Comparison of ENCODE assay signal across 8 cellular contexts in the genomic region with DNA sequence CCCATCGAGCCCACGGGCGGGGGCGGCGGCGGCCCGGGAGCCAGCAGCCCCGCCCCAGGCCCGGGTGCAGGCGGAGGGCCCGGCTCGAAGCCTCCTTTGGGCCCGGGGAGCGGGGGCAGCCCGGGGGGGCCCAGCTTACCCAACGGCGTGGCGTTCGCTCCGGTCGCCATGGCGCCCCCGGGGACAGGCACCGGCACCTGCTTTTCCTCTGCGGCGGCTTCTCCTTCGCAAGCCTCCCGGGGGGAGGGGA. TPM values are rescaled to one million over a fixed set of nuclear protein-coding genes. Genes with fewer than 3 reads are reported as not detected.
A peak's percentile ranks its signal among the peaks of the same experiment; 100 is the strongest.
DNase-seq lines count a peak whose midpoint lies in the region; ATAC-seq, FAIRE-seq and TF ChIP-seq lines count a peak whose summit lies in the region.

No MANE protein-coding gene starts in this region.

- H3K36me3 ChIP-seq in DOHH2 (ENCODE audit: control insufficient read depth, low read length): peaks cover 59% of the 10 kb centered on the region
- peaks cover 7 to 39% of the 10 kb centered on the region in 2 experiments for H3K36me3 ChIP-seq in GM12878 (ENCODE audit: control insufficient read depth in 2 of 2, insufficient read depth in 2 of 2, low read length in 1 of 2)
- peaks cover 46% of the 10 kb centered on the region for H3K36me3 ChIP-seq in mesodermal cell (ENCODE audit: control insufficient read depth, insufficient read depth, low read length)

- SMC1A ChIA-PET in GM12878 (lab: Charles Lee; ENCODE audit: uncharacterized antibody, unreplicated experiment): interaction anchor here (1.4 to 1.9 kb wide), 2 partner anchors 22 to 271 kb away, joined by 3 to 7 read pairs; no protein-coding TSS in a partner anchor

- H4K20me1 ChIP-seq in DOHH2 (ENCODE audit: control insufficient read depth, insufficient read depth, low read depth, low read length) (peaks cover 32% of the 10 kb centered on the region), GM12878 (ENCODE audit: control insufficient read depth, insufficient read depth) (peaks cover 16% of the 10 kb centered on the region)

- no peak for TF ChIP-seq EP300 in GM12878 (IDR thresholded peaks at IDR 0.05; ENCODE audit: borderline replicate concordance in 1 of 2, control insufficient read depth in 1 of 2, low read depth in 2 of 2, low read length in 2 of 2)

- H3K9me3 ChIP-seq in DOHH2 (ENCODE audit: control insufficient read depth, insufficient read depth, low read length) (no peaks in the 10 kb centered on the region), GM12878 (replicated peaks; ENCODE audit: control insufficient read depth, insufficient read depth, low read length) (no peaks in the 10 kb centered on the region; the same call in 2 of the 3 replicates), mesodermal cell (ENCODE audit: control insufficient read depth, low read length) (no peaks in the 10 kb centered on the region)

- intact Hi-C loops in GM12878 (cut with micrococcal nuclease; ENCODE audit: unreplicated experiment): loop anchor here (10.0 kb wide), 1 partner anchor 337 kb away; the partner anchor contains the start of genes TM7SF2 and ZNHIT2

- in situ Hi-C loops in GM12878 (cut with MboI): no loop called here

- peaks cover 58% of the 10 kb centered on the region for H3F3A ChIP-seq in DOHH2 (ENCODE audit: control insufficient read depth, insufficient read depth)

- H3K27me3 ChIP-seq in DOHH2 (ENCODE audit: control insufficient read depth, low read length) (no peaks in the 10 kb centered on the region), GM12878 (replicated peaks in 1 of 2; ENCODE audit: control insufficient read depth in 2 of 2, insufficient read depth in 2 of 2, low read length in 1 of 2) (no peaks in the 10 kb centered on the region)

- H3K79me2 ChIP-seq in DOHH2 (ENCODE audit: control insufficient read depth, low read length) (peaks cover 60% of the 10 kb centered on the region), GM12878 (ENCODE audit: control insufficient read depth, insufficient read depth, low read length) (peaks cover 45% of the 10 kb centered on the region)

- POLR2A ChIA-PET in GM12878 (lab: Charles Lee): interaction anchor here (0.6 to 2.0 kb wide), 16 partner anchors 14 to 537 kb away, joined by 3 to 33 read pairs (median 4); partner anchors contain the start of genes CDC42BPG, FAU, FKBP2 and MAP4K2

- no peaks in the 10 kb centered on the region for H3K9me2 ChIP-seq in DOHH2 (replicated peaks; ENCODE audit: control insufficient read depth, low read length)

- RAD21 ChIA-PET in GM12878 (lab: Charles Lee; ENCODE audit: unreplicated experiment): interaction anchor here (0.7 to 1.6 kb wide), 11 partner anchors 10 to 344 kb away, joined by 3 to 12 read pairs (median 3); partner anchors contain the start of genes ARL2, FAU, MAP4K2 and MRPL49

- BruUV-seq in GM12878 (replicated peaks; lab: Mats Ljungman, UMichigan): no TSS peak

- peak; percentile 90; the same call in 1 of the 2 replicates for TF ChIP-seq POLR2A in GM12878 (IDR thresholded peaks at IDR 0.05; ENCODE audit: low read depth, low read length)

- peak overlapping the region; percentile 95 for H3K9ac ChIP-seq in GM12878 (ENCODE audit: control insufficient read depth, insufficient read depth, low read length)

- ATAC-seq in HG02981 (IDR thresholded peaks at IDR 0.05; ENCODE audit: unreplicated experiment): peak; percentile 3
- peak; percentile 5 for ATAC-seq in GM12878

- H3K4me1 ChIP-seq in DOHH2 (ENCODE audit: control insufficient read depth, low read length): peaks cover 72% of the 10 kb centered on the region
- H3K4me1 ChIP-seq in GM12878 (ENCODE audit: control insufficient read depth, insufficient read depth, low read length): peaks cover 35% of the 10 kb centered on the region
- H3K4me1 ChIP-seq in mesodermal cell (ENCODE audit: control insufficient read depth, insufficient read depth, low read length, poor library complexity, severe bottlenecking): peaks cover 12% of the 10 kb centered on the region

- H3K27ac ChIP-seq in DOHH2 (ENCODE audit: low read depth, low read length): peak overlapping the region; percentile 92
- peak overlapping the region; percentile 86 for H3K27ac ChIP-seq in GM12878 (ENCODE audit: control insufficient read depth, insufficient read depth)
- peak overlapping the region; percentile 90 for H3K27ac ChIP-seq in mesodermal cell (ENCODE audit: low read depth, low read length, severe bottlenecking)

- CTCF ChIA-PET in GM12878 (lab: Yijun Ruan, JAX): interaction anchor here (0.6 to 3.3 kb wide), 9 partner anchors 9 to 339 kb away, joined by 3 to 18 read pairs (median 3); partner anchors contain the start of genes RASGRP2 and ZNHIT2

- peak overlapping the region; percentile 50 for H3K4me2 ChIP-seq in DOHH2 (ENCODE audit: low read length)
- H3K4me2 ChIP-seq in GM12878 (ENCODE audit: control insufficient read depth, insufficient read depth): no peak overlapping the region

- H2AFZ ChIP-seq in GM12878 (ENCODE audit: control insufficient read depth, low read depth, low read length): no peak overlapping the region

- no peak for TF ChIP-seq RAD21 in GM12878 (IDR thresholded peaks at IDR 0.05; ENCODE audit: insufficient read depth, low read depth, low read length)

- no peak for DNase-seq in GM12878 (ENCODE audit: low read depth, low spot score)
- DNase-seq in kidney glomerular epithelial cell (lab: John Stamatoyannopoulos, UW): no peak
- DNase-seq in stimulated activated CD4-positive, alpha-beta T cell treated with anti-CD3 and anti-CD28 coated beads, Interleukin-4, amount 100 ng/mL, for 1 hour: no peak
- no peak for DNase-seq in mucosa of gallbladder (ENCODE audit: low spot score)
- no peak for DNase-seq in effector CD8-positive, alpha-beta T cell (lab: John Stamatoyannopoulos, UW)

- 2% methylated on average over 11 of the region's 28 CpGs for WGBS in GM12878 (ENCODE audit: insufficient coverage, insufficient replicate concordance, low lambda C conversion rate, missing lambda C conversion rate)
- WGBS in mesodermal cell (ENCODE audit: insufficient coverage in 2 of 2), 2 experiments: 0 to 2% methylated on average over 17 to 24 of the region's 28 CpGs

- no peak for FAIRE-seq in GM12878 (lab: Jason Lieb, UNC)

- H3K4me3 ChIP-seq in DOHH2 (ENCODE audit: low read length) (peak overlapping the region; percentile 77), GM12878 (peak overlapping the region; percentile 80; the same call in 1 of the 2 replicates), mesodermal cell (ENCODE audit: extremely low read depth, insufficient read depth, low read length, poor library complexity, severe bottlenecking) (peak overlapping the region; percentile 86)

- TF ChIP-seq CTCF in DOHH2 (IDR thresholded peaks at IDR 0.05; ENCODE audit: low read depth, low read length, poor library complexity, severe bottlenecking) (no peak), GM12878 (IDR thresholded peaks at IDR 0.05 in 2 of 3, conservative IDR thresholded peaks at IDR 0.05 in 1 of 3; ENCODE audit: control insufficient read depth in 2 of 3, extremely low read depth in 1 of 3, insufficient read depth in 1 of 3, low read depth in 3 of 3, low read length in 3 of 3) (no peak)

RNA-seq across cellular contexts. Expression of gene SF1, which starts 0.2 kb away (rescaled TPM):
- total RNA-seq in GM12878 (2013; cell fraction: nucleolus; rRNA removed): 483 and 541 TPM in 2 replicates
- 88.2 and 111 TPM in 2 replicates for total RNA-seq in GM12878 (2014; rRNA removed)
- 76.0 and 84.4 TPM in 2 replicates for total RNA-seq in GM12878 (2014; rRNA removed; fragmentation: Illumina TruSeq; extraction: Trizol)
- total RNA-seq in GM12878 (2021): 327 and 337 TPM in 2 replicates
- 194 TPM for polyA plus RNA-seq in GM12878 (2011; ENCODE audit: low read depth)
- 82.5 and 84.8 TPM in 2 replicates for polyA plus RNA-seq in GM12878 (2011; rRNA removed)
- polyA plus RNA-seq in GM12878 (2011; cell fraction: cytosol; rRNA removed): 66.7 and 83.7 TPM in 2 replicates
- polyA plus RNA-seq in GM12878 (2011; cell fraction: nucleus; rRNA removed): 212 and 291 TPM in 2 replicates
- 178 and 252 TPM in 2 replicates for polyA plus RNA-seq in GM12878 (2012)
- 216 and 280 TPM in 2 replicates for polyA plus RNA-seq in GM12878 (2014; fragmentation: Illumina TruSeq; extraction: Trizol)
- 10 to 100 TPM; 13.6 to 29.6 TPM for polyA plus RNA-seq in GM12878 (2014; fragmentation: Nextera tagmentation; extraction: Ambion mirVana)
- 155 and 172 TPM in 2 replicates for polyA plus RNA-seq in GM12878 (2014; rRNA removed)
- polyA plus RNA-seq in GM12878 (2016; fragmentation: Nextera tagmentation; extraction: Ambion mirVana): 100 to 1,000 TPM in 1 of 2 experiments, 10 to 100 TPM in 1; 97.4 to 109 TPM
- polyA minus RNA-seq in GM12878 (2011; rRNA and poly(A)+ RNA removed): 79.1 and 94.2 TPM in 2 replicates
- polyA minus RNA-seq in GM12878 (2011; cell fraction: cytosol; rRNA and poly(A)+ RNA removed): 53.6 and 66.4 TPM in 2 replicates
- 124 and 191 TPM in 2 replicates for polyA minus RNA-seq in GM12878 (2011; cell fraction: nucleus; rRNA and poly(A)+ RNA removed)
- polyA plus RNA-seq in mesodermal cell (2013, experiment 1 of 2): 142 TPM
- 144 TPM for polyA plus RNA-seq in mesodermal cell (2013, experiment 2 of 2)
- total RNA-seq in mucosa of gallbladder: 263 TPM

RNA-seq across cellular contexts. Expression of gene PYGM, which starts 18.4 kb away (rescaled TPM):
- total RNA-seq in GM12878 (2013; cell fraction: nucleolus; rRNA removed): 2.2 and 3.1 TPM in 2 replicates
- total RNA-seq in GM12878 (2014; rRNA removed) (0.27 and 0.34 TPM in 2 replicates), GM12878 (2014; rRNA removed; fragmentation: Illumina TruSeq; extraction: Trizol) (0.23 and 0.27 TPM in 2 replicates), GM12878 (2021) (0.28 and 0.35 TPM in 2 replicates), mucosa of gallbladder (14.3 TPM)
- 0.42 TPM for polyA plus RNA-seq in GM12878 (2011; ENCODE audit: low read depth)
- polyA plus RNA-seq in GM12878 (2011; rRNA removed) (0.32 and 0.33 TPM in 2 replicates), GM12878 (2014; fragmentation: Illumina TruSeq; extraction: Trizol) (0.19 TPM in 1 of 2 replicates, not detected in the other), GM12878 (2014; fragmentation: Nextera tagmentation; extraction: Ambion mirVana) (under 1 TPM; 0.04 to 0.08 TPM), GM12878 (2014; rRNA removed) (0.61 and 3.7 TPM in 2 replicates), GM12878 (2016; fragmentation: Nextera tagmentation; extraction: Ambion mirVana) (under 1 TPM in 1 of 2 experiments, not detected in 1; 0.04 TPM)
- polyA plus RNA-seq in GM12878 (2011; cell fraction: cytosol; rRNA removed): 0.19 and 0.20 TPM in 2 replicates
- polyA plus RNA-seq in GM12878 (2011; cell fraction: nucleus; rRNA removed): 1.1 and 1.4 TPM in 2 replicates
- polyA plus RNA-seq in GM12878 (2012): 0.80 and 0.88 TPM in 2 replicates
- polyA minus RNA-seq in GM12878 (2011; rRNA and poly(A)+ RNA removed): 0.72 and 0.95 TPM in 2 replicates
- polyA minus RNA-seq in GM12878 (2011; cell fraction: cytosol; rRNA and poly(A)+ RNA removed): not detected in 2 replicates
- 0.48 and 2.0 TPM in 2 replicates for polyA minus RNA-seq in GM12878 (2011; cell fraction: nucleus; rRNA and poly(A)+ RNA removed)
- polyA plus RNA-seq in mesodermal cell (2013, experiment 1 of 2): 1.4 TPM
- polyA plus RNA-seq in mesodermal cell (2013, experiment 2 of 2): 1.3 TPM

RNA-seq across cellular contexts. Expression of gene MAP4K2, which starts 24.9 kb away (rescaled TPM):
- total RNA-seq in GM12878 (2013; cell fraction: nucleolus; rRNA removed): 51.0 and 55.9 TPM in 2 replicates
- total RNA-seq in GM12878 (2014; rRNA removed) (66.7 and 74.7 TPM in 2 replicates), GM12878 (2014; rRNA removed; fragmentation: Illumina TruSeq; extraction: Trizol) (36.9 and 41.0 TPM in 2 replicates), GM12878 (2021) (78.1 and 79.2 TPM in 2 replicates), mucosa of gallbladder (23.1 TPM)
- 11.2 TPM for polyA plus RNA-seq in GM12878 (2011; ENCODE audit: low read depth)
- polyA plus RNA-seq in GM12878 (2011; rRNA removed) (27.3 and 49.9 TPM in 2 replicates), GM12878 (2014; fragmentation: Illumina TruSeq; extraction: Trizol) (16.1 and 42.8 TPM in 2 replicates), GM12878 (2014; fragmentation: Nextera tagmentation; extraction: Ambion mirVana) (1 to 10 TPM in 1 of 2 experiments, under 1 TPM in 1; 0.98 to 4.4 TPM), GM12878 (2014; rRNA removed) (69.0 and 71.8 TPM in 2 replicates), GM12878 (2016; fragmentation: Nextera tagmentation; extraction: Ambion mirVana) (10 to 100 TPM; 47.8 to 52.9 TPM)
- polyA plus RNA-seq in GM12878 (2011; cell fraction: cytosol; rRNA removed): 73.2 and 91.2 TPM in 2 replicates
- polyA plus RNA-seq in GM12878 (2011; cell fraction: nucleus; rRNA removed): 284 and 290 TPM in 2 replicates
- 33.8 and 37.8 TPM in 2 replicates for polyA plus RNA-seq in GM12878 (2012)
- polyA minus RNA-seq in GM12878 (2011; rRNA and poly(A)+ RNA removed): 58.6 and 101 TPM in 2 replicates
- polyA minus RNA-seq in GM12878 (2011; cell fraction: cytosol; rRNA and poly(A)+ RNA removed): 25.9 and 26.6 TPM in 2 replicates
- polyA minus RNA-seq in GM12878 (2011; cell fraction: nucleus; rRNA and poly(A)+ RNA removed): 50.8 and 62.9 TPM in 2 replicates
- 43.9 TPM for polyA plus RNA-seq in mesodermal cell (2013, experiment 1 of 2)
- polyA plus RNA-seq in mesodermal cell (2013, experiment 2 of 2): 33.9 TPM

RNA-seq across cellular contexts. Expression of gene MEN1, which starts 32.2 kb away (rescaled TPM):
- total RNA-seq in GM12878 (2013; cell fraction: nucleolus; rRNA removed): 19.7 and 20.0 TPM in 2 replicates
- total RNA-seq in GM12878 (2014; rRNA removed) (14.4 and 19.0 TPM in 2 replicates), GM12878 (2014; rRNA removed; fragmentation: Illumina TruSeq; extraction: Trizol) (6.3 and 6.5 TPM in 2 replicates), GM12878 (2021) (31.1 and 32.6 TPM in 2 replicates), mucosa of gallbladder (34.8 TPM)
- polyA plus RNA-seq in GM12878 (2011; ENCODE audit: low read depth): 34.2 TPM
- polyA plus RNA-seq in GM12878 (2011; rRNA removed) (6.0 and 19.0 TPM in 2 replicates), GM12878 (2014; fragmentation: Illumina TruSeq; extraction: Trizol) (13.0 and 22.4 TPM in 2 replicates), GM12878 (2014; fragmentation: Nextera tagmentation; extraction: Ambion mirVana) (1 to 10 TPM; 2.5 to 4.1 TPM), GM12878 (2014; rRNA removed) (26.8 and 37.5 TPM in 2 replicates), GM12878 (2016; fragmentation: Nextera tagmentation; extraction: Ambion mirVana) (10 to 100 TPM; 38.9 to 39.7 TPM)
- polyA plus RNA-seq in GM12878 (2011; cell fraction: cytosol; rRNA removed): 21.8 and 25.3 TPM in 2 replicates
- 82.8 and 85.9 TPM in 2 replicates for polyA plus RNA-seq in GM12878 (2011; cell fraction: nucleus; rRNA removed)
- 23.4 and 25.0 TPM in 2 replicates for polyA plus RNA-seq in GM12878 (2012)
- polyA minus RNA-seq in GM12878 (2011; rRNA and poly(A)+ RNA removed): 11.0 and 14.9 TPM in 2 replicates
- 11.9 and 14.7 TPM in 2 replicates for polyA minus RNA-seq in GM12878 (2011; cell fraction: cytosol; rRNA and poly(A)+ RNA removed)
- 11.5 and 17.5 TPM in 2 replicates for polyA minus RNA-seq in GM12878 (2011; cell fraction: nucleus; rRNA and poly(A)+ RNA removed)
- polyA plus RNA-seq in mesodermal cell (2013, experiment 1 of 2): 50.2 TPM
- polyA plus RNA-seq in mesodermal cell (2013, experiment 2 of 2): 42.8 TPM

RNA-seq across cellular contexts. Expression of gene RASGRP2, which starts 34.2 kb away (rescaled TPM):
- total RNA-seq in GM12878 (2013; cell fraction: nucleolus; rRNA removed): 17.4 and 18.5 TPM in 2 replicates
- 5.5 and 6.8 TPM in 2 replicates for total RNA-seq in GM12878 (2014; rRNA removed)
- total RNA-seq in GM12878 (2014; rRNA removed; fragmentation: Illumina TruSeq; extraction: Trizol): 1.7 and 3.0 TPM in 2 replicates
- total RNA-seq in GM12878 (2021): 8.3 and 9.0 TPM in 2 replicates
- polyA plus RNA-seq in GM12878 (2011; ENCODE audit: low read depth): 4.3 TPM
- 3.0 and 6.2 TPM in 2 replicates for polyA plus RNA-seq in GM12878 (2011; rRNA removed)
- polyA plus RNA-seq in GM12878 (2011; cell fraction: cytosol; rRNA removed): 6.3 and 8.3 TPM in 2 replicates
- polyA plus RNA-seq in GM12878 (2011; cell fraction: nucleus; rRNA removed): 39.4 and 45.3 TPM in 2 replicates
- polyA plus RNA-seq in GM12878 (2012): 7.1 and 14.4 TPM in 2 replicates
- polyA plus RNA-seq in GM12878 (2014; fragmentation: Illumina TruSeq; extraction: Trizol): 2.6 and 2.7 TPM in 2 replicates
- polyA plus RNA-seq in GM12878 (2014; fragmentation: Nextera tagmentation; extraction: Ambion mirVana): under 1 TPM; 0.26 to 0.66 TPM
- 7.0 and 11.2 TPM in 2 replicates for polyA plus RNA-seq in GM12878 (2014; rRNA removed)
- polyA plus RNA-seq in GM12878 (2016; fragmentation: Nextera tagmentation; extraction: Ambion mirVana): 1 to 10 TPM; 4.5 to 6.4 TPM
- polyA minus RNA-seq in GM12878 (2011; rRNA and poly(A)+ RNA removed): 2.6 and 3.7 TPM in 2 replicates
- 2.1 and 3.2 TPM in 2 replicates for polyA minus RNA-seq in GM12878 (2011; cell fraction: cytosol; rRNA and poly(A)+ RNA removed)
- polyA minus RNA-seq in GM12878 (2011; cell fraction: nucleus; rRNA and poly(A)+ RNA removed): 5.0 and 6.9 TPM in 2 replicates
- 18.7 TPM for polyA plus RNA-seq in mesodermal cell (2013, experiment 1 of 2)
- 14.0 TPM for polyA plus RNA-seq in mesodermal cell (2013, experiment 2 of 2)
- total RNA-seq in mucosa of gallbladder: 17.1 TPM
